11 cellular contexts compared by ENCODE assay signal in the genomic region with DNA sequence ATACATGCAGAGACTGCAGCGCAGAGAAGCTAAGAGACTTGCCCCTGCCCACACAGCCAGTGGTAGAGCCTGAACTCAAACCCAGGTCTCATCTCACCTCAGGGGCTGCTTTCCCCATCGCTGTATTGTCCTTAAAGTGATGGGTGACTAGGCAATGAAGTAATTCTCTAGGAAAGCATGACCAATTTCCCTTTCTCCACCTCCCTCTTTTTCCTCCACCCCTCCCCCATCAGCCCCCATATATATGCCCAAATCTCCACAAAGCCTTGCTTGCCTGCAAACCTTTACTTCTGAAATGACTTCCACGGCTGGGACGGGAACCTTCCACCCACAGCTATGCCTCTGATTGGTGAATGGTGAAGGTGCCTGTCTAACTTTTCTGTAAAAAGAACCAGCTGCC. TPM values are rescaled to one million over a fixed set of nuclear protein-coding genes. Genes with fewer than 3 reads are reported as not detected.
DNase-seq lines count a peak whose midpoint lies in the region; ATAC-seq, FAIRE-seq and TF ChIP-seq lines count a peak whose summit lies in the region.
"Had no signal": no experiment of that assay in that cellular context is flagged by ENCODE, and none has a peak within 500 bp of the region (broad histone marks: within the 10 kb centered on the region; RNA-seq: fewer than 3 reads in every experiment).

A gene with protein sequence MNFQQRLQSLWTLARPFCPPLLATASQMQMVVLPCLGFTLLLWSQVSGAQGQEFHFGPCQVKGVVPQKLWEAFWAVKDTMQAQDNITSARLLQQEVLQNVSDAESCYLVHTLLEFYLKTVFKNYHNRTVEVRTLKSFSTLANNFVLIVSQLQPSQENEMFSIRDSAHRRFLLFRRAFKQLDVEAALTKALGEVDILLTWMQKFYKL (plus strand): TSS at position 269 of the 400 bp plus-strand sequence. CDS start 390 bp downstream, outside the sequence.

- peaks cover 2% of the 10 kb centered on the region for H3K27me3 Mint-ChIP-seq in activated CD8-positive, alpha-beta memory T cell treated with anti-CD3 and anti-CD28 coated beads, Interleukin-2, amount 10 ng/mL, durations not matched to agents 7 days and 5 days
- no peaks in the 10 kb centered on the region for H3K27me3 Mint-ChIP-seq in activated T-cell treated with anti-CD3 and anti-CD28 coated beads, Interleukin-2, amount 50 U/mL, for 4 hours (ENCODE audit: low read depth)
- H3K27me3 Mint-ChIP-seq: activated naive CD8-positive, alpha-beta T cell treated with anti-CD3 and anti-CD28 coated beads, Interleukin-2, amount 10 ng/mL, durations not matched to agents 7 days and 5 days had no signal

- CTCF ChIA-PET in activated CD8-positive, alpha-beta memory T cell treated with anti-CD3 and anti-CD28 coated beads, Interleukin-2, amount 10 ng/mL, durations not matched to agents 7 days and 5 days (lab: Charles Lee), result interaction anchor here (0.6 to 2.2 kb wide), 3 partner anchors 13 to 353 kb away, joined by 3 to 9 read pairs (median 3); no protein-coding TSS in a partner anchor

- H2AFZ ChIP-seq in keratinocyte (ENCODE audit: control insufficient read depth, low read length), result peak within 1 kb of the TSS; percentile 52

- no peaks in the 10 kb centered on the region for H3K9me3 Mint-ChIP-seq in activated CD8-positive, alpha-beta memory T cell treated with anti-CD3 and anti-CD28 coated beads, Interleukin-2, amount 10 ng/mL, durations not matched to agents 7 days and 5 days (ENCODE audit: low read depth)
- H3K9me3 Mint-ChIP-seq in activated T-cell treated with anti-CD3 and anti-CD28 coated beads, Interleukin-2, amount 50 U/mL, for 4 hours, result no peaks in the 10 kb centered on the region
- H3K9me3 Mint-ChIP-seq: activated naive CD8-positive, alpha-beta T cell treated with anti-CD3 and anti-CD28 coated beads, Interleukin-2, amount 10 ng/mL, durations not matched to agents 7 days and 5 days had no signal

- intact Hi-C loops in sciatic nerve (cut with DNase I), result no loop called here

- H3K27me3 ChIP-seq in keratinocyte (ENCODE audit: control insufficient read depth, extremely low read depth, insufficient read depth, low read length), result no peaks in the 10 kb centered on the region
- H3K27me3 ChIP-seq: colonic mucosa had no signal

- peak; percentile 38 for DNase-seq in activated CD8-positive, alpha-beta memory T cell treated with anti-CD3 and anti-CD28 coated beads, Interleukin-2, amount 10 ng/mL, durations not matched to agents 7 days and 5 days
- DNase-seq in activated CD8-positive, alpha-beta memory T cell treated with anti-CD3 and anti-CD28 coated beads, Interleukin-2, amount 50 U/mL, for 4 hours, result no peak
- no peak for DNase-seq in activated T-cell treated with anti-CD3 and anti-CD28 coated beads, Interleukin-2, amount 50 U/mL, for 4 hours
- no peak for DNase-seq in keratinocyte (ENCODE audit: low read depth, low spot score)
- DNase-seq in stimulated activated CD8-positive, alpha-beta memory T cell treated with anti-CD3 and anti-CD28 coated beads, Interleukin-4, amount 100 ng/mL, for 24 hours (ENCODE audit: low read depth), result peak; percentile 30
- no peak for DNase-seq in sciatic nerve (ENCODE audit: low spot score)
- DNase-seq in NCI-H1694 (lab: John Stamatoyannopoulos, UW), result no peak
- DNase-seq in OCI-M1 (lab: John Stamatoyannopoulos, UW), result no peak
- DNase-seq: activated naive CD8-positive, alpha-beta T cell treated with anti-CD3 and anti-CD28 coated beads, Interleukin-2, amount 10 ng/mL, durations not matched to agents 7 days and 5 days; colonic mucosa had no signal

- dilution Hi-C loops in keratinocyte (cut with MboI; ENCODE audit: extremely low pct_ligation_motif_present, low sequenced_read_pairs), result no loop called here

- H3K4me1 Mint-ChIP-seq in activated CD8-positive, alpha-beta memory T cell treated with anti-CD3 and anti-CD28 coated beads, Interleukin-2, amount 10 ng/mL, durations not matched to agents 7 days and 5 days, result peaks cover 11% of the 10 kb centered on the region
- H3K4me1 Mint-ChIP-seq in activated T-cell treated with anti-CD3 and anti-CD28 coated beads, Interleukin-2, amount 50 U/mL, for 4 hours (ENCODE audit: low read depth), result peaks cover 59% of the 10 kb centered on the region

- H4K20me1 ChIP-seq in keratinocyte (ENCODE audit: control insufficient read depth, extremely low read depth, insufficient read depth, low read length), result no peaks in the 10 kb centered on the region

- H3K4me1 ChIP-seq in keratinocyte (ENCODE audit: control insufficient read depth, extremely low read depth, insufficient read depth, low read length), result peaks cover 64% of the 10 kb centered on the region
- H3K4me1 ChIP-seq: colonic mucosa had no signal

- no peak for ATAC-seq in activated CD8-positive, alpha-beta memory T cell treated with anti-CD3 and anti-CD28 coated beads, Interleukin-2, amount 10 ng/mL, durations not matched to agents 7 days and 5 days
- peak; percentile 78 to 90 for ATAC-seq in activated T-cell treated with anti-CD3 and anti-CD28 coated beads, Interleukin-2, amount 50 U/mL, for 4 hours
- ATAC-seq in sciatic nerve, result no peak
- ATAC-seq: Panc1 had no signal

- H3K4me2 ChIP-seq in keratinocyte (ENCODE audit: control insufficient read depth, extremely low read depth, insufficient read depth, low read depth, low read length), result peak within 1 kb of the TSS; percentile 57

- no peaks in the 10 kb centered on the region for H3K9me3 ChIP-seq in keratinocyte (ENCODE audit: control insufficient read depth, low read depth, low read length)
- H3K9me3 ChIP-seq: colonic mucosa had no signal

- H3K27ac Mint-ChIP-seq in activated CD8-positive, alpha-beta memory T cell treated with anti-CD3 and anti-CD28 coated beads, Interleukin-2, amount 10 ng/mL, durations not matched to agents 7 days and 5 days, result no peak within 1 kb of the TSS
- H3K27ac Mint-ChIP-seq: activated naive CD8-positive, alpha-beta T cell treated with anti-CD3 and anti-CD28 coated beads, Interleukin-2, amount 10 ng/mL, durations not matched to agents 7 days and 5 days had no signal

- H3K36me3 ChIP-seq in keratinocyte (ENCODE audit: control insufficient read depth in 2 of 2, extremely low read depth in 1 of 2, insufficient read depth in 2 of 2, low read length in 2 of 2), result no peaks in the 10 kb centered on the region
- H3K36me3 ChIP-seq: colonic mucosa had no signal

- H3K4me3 ChIP-seq in keratinocyte (ENCODE audit: control insufficient read depth in 2 of 3, extremely low read depth in 1 of 3, insufficient read depth in 2 of 3, low read depth in 1 of 3, low read length in 3 of 3), result no peak within 1 kb of the TSS
- H3K4me3 ChIP-seq: colonic mucosa had no signal

- no peak for TF ChIP-seq CTCF in keratinocyte (optimal IDR thresholded peaks at IDR 0.05 in 1 of 3, IDR thresholded peaks at IDR 0.05 in 1 of 3, conservative IDR thresholded peaks at IDR 0.05 in 1 of 3; ENCODE audit: extremely low read depth in 1 of 3, insufficient read depth in 2 of 3, low read length in 3 of 3)

- H3K9ac ChIP-seq in keratinocyte (ENCODE audit: control insufficient read depth, extremely low read depth, insufficient read depth, low read length), result peak within 1 kb of the TSS; percentile 69

- H3K4me3 Mint-ChIP-seq in activated CD8-positive, alpha-beta memory T cell treated with anti-CD3 and anti-CD28 coated beads, Interleukin-2, amount 10 ng/mL, durations not matched to agents 7 days and 5 days, result no peak within 1 kb of the TSS
- H3K4me3 Mint-ChIP-seq in activated T-cell treated with anti-CD3 and anti-CD28 coated beads, Interleukin-2, amount 50 U/mL, for 4 hours, result peak within 1 kb of the TSS; percentile 67
- H3K4me3 Mint-ChIP-seq: activated naive CD8-positive, alpha-beta T cell treated with anti-CD3 and anti-CD28 coated beads, Interleukin-2, amount 10 ng/mL, durations not matched to agents 7 days and 5 days had no signal

- no peak for FAIRE-seq in keratinocyte (lab: Jason Lieb, UNC)

- H3K27ac ChIP-seq in keratinocyte (ENCODE audit: control insufficient read depth, insufficient read depth, low read length), result peak within 1 kb of the TSS; percentile 98
- H3K27ac ChIP-seq: colonic mucosa had no signal

- no peaks in the 10 kb centered on the region for H3K9me1 ChIP-seq in keratinocyte (ENCODE audit: control insufficient read depth, extremely low read depth, insufficient read depth, low read length)

- no peaks in the 10 kb centered on the region for H3K79me2 ChIP-seq in keratinocyte (ENCODE audit: control insufficient read depth, insufficient read depth, low read length)

- H3K36me3 Mint-ChIP-seq in activated CD8-positive, alpha-beta memory T cell treated with anti-CD3 and anti-CD28 coated beads, Interleukin-2, amount 10 ng/mL, durations not matched to agents 7 days and 5 days, result no peaks in the 10 kb centered on the region
- peaks cover 11% of the 10 kb centered on the region for H3K36me3 Mint-ChIP-seq in activated T-cell treated with anti-CD3 and anti-CD28 coated beads, Interleukin-2, amount 50 U/mL, for 4 hours (ENCODE audit: insufficient read depth)

RNA-seq across cellular contexts. Expression of the gene that starts here (rescaled TPM):
- total RNA-seq in activated CD8-positive, alpha-beta memory T cell treated with anti-CD3 and anti-CD28 coated beads, Interleukin-2, amount 10 ng/mL, durations not matched to agents 7 days and 5 days, result not detected
- total RNA-seq in activated T-cell treated with anti-CD3 and anti-CD28 coated beads, Interleukin-2, amount 50 U/mL, for 4 hours, result 10 to 100 TPM; 11.9 to 30.7 (median 25.0) TPM
- 2.1 to 3.1 TPM (median 2.3 TPM) in 3 replicates for polyA plus RNA-seq in keratinocyte
- 3.3 TPM for polyA plus RNA-seq in keratinocyte (2011; ENCODE audit: low read depth)
- 1.7 and 2.5 TPM in 2 replicates for polyA plus RNA-seq in keratinocyte (2011; cell fraction: cytosol; rRNA removed)
- polyA plus RNA-seq in keratinocyte (2011; cell fraction: nucleus; rRNA removed), result 2.6 and 3.6 TPM in 2 replicates
- polyA plus RNA-seq in keratinocyte (2012; ENCODE audit: low replicate concordance), result 1.3 and 5.9 TPM in 2 replicates
- 0.67 to 1.5 TPM (median 0.99 TPM) in 3 replicates for polyA minus RNA-seq in keratinocyte
- not detected for polyA minus RNA-seq in keratinocyte (2011; cell fraction: cytosol; rRNA and poly(A)+ RNA removed)
- polyA minus RNA-seq in keratinocyte (2011; cell fraction: nucleus; rRNA and poly(A)+ RNA removed), result 0.21 and 1.5 TPM in 2 replicates
- total RNA-seq in sciatic nerve, result not detected
- total RNA-seq: activated naive CD8-positive, alpha-beta T cell treated with anti-CD3 and anti-CD28 coated beads, Interleukin-2, amount 10 ng/mL, durations not matched to agents 7 days and 5 days; colonic mucosa had no signal

Comparison
In these comparisons a context has a peak if more than half of its experiments do, and no peak if none do; other contexts are left out.
1. RNA of the gene that starts here (total RNA-seq): 11.9 to 30.7 TPM in activated T-cell treated with anti-CD3 and anti-CD28 coated beads, Interleukin-2, amount 50 U/mL, for 4 hours; not detected in activated CD8-positive, alpha-beta memory T cell treated with anti-CD3 and anti-CD28 coated beads, Interleukin-2, amount 10 ng/mL, durations not matched to agents 7 days and 5 days and not detected in sciatic nerve (single experiment); every median in the first group is over 10 times any median in the second.
2. Peak in DNase-seq in activated CD8-positive, alpha-beta memory T cell treated with anti-CD3 and anti-CD28 coated beads, Interleukin-2, amount 10 ng/mL, durations not matched to agents 7 days and 5 days; RNA of the gene not detected or under 1 TPM.
3. ATAC-seq: peak in activated T-cell treated with anti-CD3 and anti-CD28 coated beads, Interleukin-2, amount 50 U/mL, for 4 hours (2 of 2); none in activated CD8-positive, alpha-beta memory T cell treated with anti-CD3 and anti-CD28 coated beads, Interleukin-2, amount 10 ng/mL, durations not matched to agents 7 days and 5 days (single experiment) and sciatic nerve (single experiment).